8 cellular contexts compared by ENCODE assay signal in the genomic region with DNA sequence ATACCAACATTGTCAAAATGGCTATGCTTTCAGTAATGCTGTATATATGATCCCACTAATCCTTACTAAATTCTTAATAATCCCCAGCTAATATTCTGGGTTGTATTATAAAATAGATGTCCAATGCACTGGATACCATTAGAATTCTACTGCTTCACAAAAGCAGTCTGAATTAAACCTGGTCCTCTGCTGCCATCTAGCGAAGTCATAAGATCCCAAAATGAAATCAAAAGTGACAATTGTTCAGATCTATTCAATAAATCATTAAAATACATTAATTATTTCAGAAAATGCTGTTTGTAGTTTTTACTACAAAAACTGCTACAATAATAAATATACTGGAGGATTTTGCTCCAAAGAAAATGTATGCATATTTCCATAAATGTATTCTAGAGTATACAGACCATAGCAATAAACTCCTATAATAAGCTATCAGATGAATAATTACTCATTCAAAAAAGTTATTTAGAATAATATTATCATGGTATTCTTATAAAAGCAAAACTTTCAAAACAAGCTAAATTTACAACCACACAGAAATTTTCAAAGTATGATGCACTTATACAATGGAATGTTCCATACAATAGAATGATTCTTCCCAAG.
DNase-seq lines count a peak whose midpoint lies in the region; ATAC-seq and TF ChIP-seq lines count a peak whose summit lies in the region.

No MANE protein-coding gene starts in this region.

- POLR2A ChIA-PET in Caco-2 (lab: Charles Lee) = no interaction called here

- H3K4me3 Mint-ChIP-seq in Caco-2 (ENCODE audit: unreplicated experiment) = no peak overlapping the region

- no peaks in the 10 kb centered on the region for H3K36me3 ChIP-seq in Caco-2 (ENCODE audit: control insufficient read depth, insufficient read depth, low read length)
- no peaks in the 10 kb centered on the region for H3K36me3 ChIP-seq in gastrocnemius medialis

- H3K27ac Mint-ChIP-seq in Caco-2 (ENCODE audit: unreplicated experiment) = no peak overlapping the region

- no peaks in the 10 kb centered on the region for H3K9me3 Mint-ChIP-seq in Caco-2 (ENCODE audit: unreplicated experiment)

- H3K27me3 Mint-ChIP-seq in Caco-2 (ENCODE audit: insufficient read depth, unreplicated experiment) = no peaks in the 10 kb centered on the region

- TF ChIP-seq CTCF in Caco-2 (IDR thresholded peaks at IDR 0.05; ENCODE audit: insufficient read depth in 1 of 2, low read depth in 1 of 2, low read length in 1 of 2, severe bottlenecking in 1 of 2, unreplicated experiment in 1 of 2) (peak; percentile 46 to 56), gastrocnemius medialis (IDR thresholded peaks at IDR 0.05 in 4 of 5, conservative IDR thresholded peaks at IDR 0.05 in 1 of 5) (peak; percentile 53 to 71 (median 67))

- peak; percentile 47 for ATAC-seq in GM21360 (IDR thresholded peaks at IDR 0.05; ENCODE audit: unreplicated experiment)
- peak; percentile 36 to 58 for ATAC-seq in gastrocnemius medialis
- ATAC-seq in GM19328 (IDR thresholded peaks at IDR 0.05; ENCODE audit: unreplicated experiment) = no peak

- CTCF ChIA-PET in Caco-2 (lab: Charles Lee) = interaction anchor here (0.6 kb wide), 1 partner anchor 1313 kb away, joined by 9 read pairs; no protein-coding TSS in a partner anchor

- H3K9me3 ChIP-seq in Caco-2 (no peaks in the 10 kb centered on the region), gastrocnemius medialis (no peaks in the 10 kb centered on the region)

- 0 out of 2 replicates have a peak, but pooled peaks cover 3% of the 10 kb centered on the region for H3K4me1 ChIP-seq in Caco-2
- peaks cover 8 to 13% of the 10 kb centered on the region in 2 donors for H3K4me1 ChIP-seq in gastrocnemius medialis

- intact Hi-C loops in Caco-2 (cut with micrococcal nuclease; ENCODE audit: unreplicated experiment) (loop anchor here (1.0 kb wide), 1 partner anchor 90 kb away; no protein-coding TSS in a partner anchor), head of caudate nucleus (cut with DNase I) (loop anchor here (10.0 kb wide), 1 partner anchor 946 kb away; no protein-coding TSS in a partner anchor), gastrocnemius medialis (cut with DNase I; ENCODE audit: low total_unique reads) (loop anchor here (1.0 to 2.0 kb wide), 2 partner anchors 941 to 1478 kb away; no protein-coding TSS in a partner anchor)

- H3K36me3 Mint-ChIP-seq in Caco-2 (ENCODE audit: insufficient read depth, unreplicated experiment) = no peaks in the 10 kb centered on the region

- in situ Hi-C loops in gastrocnemius medialis (cut with MboI; ENCODE audit: low sequenced_read_pairs in 4 of 4) = loop anchor here in 3 of 4 donors (5.0 to 25.0 kb wide), 3 partner anchors 936 to 1484 kb away; no protein-coding TSS in a partner anchor

- peaks cover 12% of the 10 kb centered on the region for H3K4me1 Mint-ChIP-seq in Caco-2 (ENCODE audit: low read depth, unreplicated experiment)

- no peaks in the 10 kb centered on the region for H3K27me3 ChIP-seq in Caco-2 (replicated peaks; ENCODE audit: control insufficient read depth, insufficient read depth, low read length)
- H3K27me3 ChIP-seq in gastrocnemius medialis = no peaks in the 10 kb centered on the region

- H3K27ac ChIP-seq in gastrocnemius medialis = no peak overlapping the region

- no TSS peak for BruUV-seq in Caco-2 (replicated peaks; lab: Mats Ljungman, UMichigan)

- H3K4me3 ChIP-seq in Caco-2 (ENCODE audit: low read depth, low read length) (no peak overlapping the region), gastrocnemius medialis (no peak overlapping the region)

- TF ChIP-seq POLR2A in gastrocnemius medialis (IDR thresholded peaks at IDR 0.05) = no peak

- peak in 1 of 2 experiments; percentile 51 for DNase-seq in Caco-2
- DNase-seq in NCI-H446 (lab: John Stamatoyannopoulos, UW) = peak; percentile 68 to 72
- DNase-seq in activated CD8-positive, alpha-beta memory T cell treated with anti-CD3 and anti-CD28 coated beads, Interleukin-2, amount 50 U/mL, for 4 hours = peak; percentile 34
- peak in 26 of 42 donors; percentile 10 to 79 (median 48) for DNase-seq in head of caudate nucleus
- DNase-seq in gastrocnemius medialis = no peak
- no peak for DNase-seq in ureter (ENCODE audit: low spot score)

Comparison
In these comparisons a context has a peak if more than half of its experiments do, and no peak if none do; other contexts are left out.
1. DNase-seq: peak in NCI-H446 (2 of 2), activated CD8-positive, alpha-beta memory T cell treated with anti-CD3 and anti-CD28 coated beads, Interleukin-2, amount 50 U/mL, for 4 hours (single experiment) and head of caudate nucleus (26 of 42); none in gastrocnemius medialis (0 of 2) and ureter (single experiment).